18 cellular contexts compared by ENCODE assay signal in the genomic region with DNA sequence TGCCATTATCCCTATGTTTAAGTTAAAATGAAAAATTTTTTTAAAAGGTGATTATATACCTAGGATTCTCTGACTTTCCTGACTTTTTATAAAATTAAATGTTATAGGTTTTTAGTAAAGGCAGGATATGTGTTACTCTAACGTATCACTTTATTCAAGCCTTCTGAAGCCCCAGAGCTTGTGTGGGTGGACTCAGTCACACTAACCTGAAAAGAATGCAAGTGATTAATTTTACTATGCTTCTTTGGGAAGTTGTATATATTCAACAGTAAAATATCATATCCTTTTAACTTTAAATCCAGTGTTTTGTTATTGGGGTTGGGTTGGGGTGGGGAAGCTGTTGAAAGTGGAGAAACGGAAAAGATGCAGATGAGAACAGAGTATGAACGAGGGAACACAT. TPM values are rescaled to one million over a fixed set of nuclear protein-coding genes. Genes with fewer than 3 reads are reported as not detected.
A peak's percentile ranks its signal among the peaks of the same experiment; 100 is the strongest.
DNase-seq lines count a peak whose midpoint lies in the region; ATAC-seq and TF ChIP-seq lines count a peak whose summit lies in the region.
"Had no signal": no experiment of that assay in that cellular context is flagged by ENCODE, and none has a peak within 500 bp of the region (broad histone marks: within the 10 kb centered on the region; RNA-seq: fewer than 3 reads in every experiment).

No MANE protein-coding gene starts in this region.

- DNase-seq in right atrium auricular region (ENCODE audit: low spot score) (no peak), cardiac septum (ENCODE audit: low spot score) (no peak), cardiac fibroblast (ENCODE audit: low read depth in 2 of 2) (peak; percentile 45 to 72), kidney glomerular epithelial cell (lab: John Stamatoyannopoulos, UW) (peak; percentile 30), HEK293T (ENCODE audit: extremely low spot score) (no peak), GM10266 (ENCODE audit: extremely low spot score) (no peak)
- DNase-seq: activated gamma-delta T cell treated with Interleukin-2 at 50 U/mL for 16 hours; endodermal cell; left colon; NCI-H446; stimulated activated CD4-positive, alpha-beta T cell treated with anti-CD3 and anti-CD28 coated beads, Interleukin-2, amount 100 ng/mL, for 48 hours had no signal

- peaks cover 0 to 23% of the 10 kb centered on the region in 2 donors for H3K4me1 ChIP-seq in right atrium auricular region

- CTCF ChIA-PET in HEK293T (lab: Yijun Ruan, JAX): interaction anchor here (1.0 kb wide), 1 partner anchor 12 kb away, joined by 3 read pairs; no protein-coding TSS in a partner anchor

- no peaks in the 10 kb centered on the region for H3K9me3 ChIP-seq in right atrium auricular region
- H3K9me3 ChIP-seq: prostate gland had no signal

- intact Hi-C loops in cardiac septum (cut with DNase I): loop anchor here (5.0 kb wide), 1 partner anchor 40 kb away; the partner anchor contains the start of gene CCDC110

- no peak overlapping the region for H3K4me3 ChIP-seq in right atrium auricular region
- no peak overlapping the region for H3K4me3 ChIP-seq in cardiac fibroblast (replicated peaks in 1 of 2; ENCODE audit: low read depth in 2 of 2, low read length in 2 of 2)
- H3K4me3 ChIP-seq: GM23338, hepatocyte, prostate gland had no signal

- peaks cover 50% of the 10 kb centered on the region for H3K36me3 ChIP-seq in right atrium auricular region
- H3K36me3 ChIP-seq: prostate gland had no signal

- ATAC-seq in HG02610 (IDR thresholded peaks at IDR 0.05; ENCODE audit: unreplicated experiment): no peak
- ATAC-seq in HG03135 (IDR thresholded peaks at IDR 0.05; ENCODE audit: unreplicated experiment): no peak
- ATAC-seq: GM23338, WTC11 had no signal

- H3K27me3 ChIP-seq in right atrium auricular region: no peaks in the 10 kb centered on the region
- H3K27me3 ChIP-seq: hepatocyte had no signal

- peak overlapping the region; percentile 63 to 94 for H3K27ac ChIP-seq in right atrium auricular region
- H3K27ac ChIP-seq: hepatocyte, prostate gland had no signal

- POLR2A ChIA-PET in HEK293T (lab: Yijun Ruan, JAX): no interaction called here

- no peak for TF ChIP-seq CTCF in right atrium auricular region (IDR thresholded peaks at IDR 0.05)
- TF ChIP-seq CTCF in cardiac fibroblast (IDR thresholded peaks at IDR 0.05; ENCODE audit: low read depth, low read length): no peak
- TF ChIP-seq CTCF in GM10266 (IDR thresholded peaks at IDR 0.05; ENCODE audit: control insufficient read depth, insufficient read depth, low read depth, missing control alignments): no peak

TF ChIP-seq in HEK293T, 16 proteins besides CTCF, POLR2A, EP300 and RAD21:
- TF ChIP-seq HDGF (IDR thresholded peaks at IDR 0.05; ENCODE audit: borderline replicate concordance) (no peak), BHLHE40 (IDR thresholded peaks at IDR 0.05; ENCODE audit: borderline replicate concordance) (no peak), TARDBP (IDR thresholded peaks at IDR 0.05) (no peak), ARNT (IDR thresholded peaks at IDR 0.05) (no peak), L3MBTL2 (conservative IDR thresholded peaks at IDR 0.05) (no peak), LEF1 (IDR thresholded peaks at IDR 0.05; ENCODE audit: borderline replicate concordance) (no peak), ZNF384 (IDR thresholded peaks at IDR 0.05) (no peak), SP1 (IDR thresholded peaks at IDR 0.05) (no peak), SUZ12 (IDR thresholded peaks at IDR 0.05) (no peak), PKNOX1 (IDR thresholded peaks at IDR 0.05) (no peak)

RNA-seq across cellular contexts. Expression of gene PDLIM3, which starts 22.8 kb away (rescaled TPM):
- total RNA-seq in right atrium auricular region: 100 to 1,000 TPM; 476 to 783 TPM
- total RNA-seq in cardiac septum: 265 TPM
- total RNA-seq: activated CD8-positive, alpha-beta memory T cell treated with anti-CD3 and anti-CD28 coated beads for 36 hours had no signal

RNA-seq across cellular contexts. Expression of gene CCDC110, which starts 41.0 kb away (rescaled TPM):
- 1 to 10 TPM; 1.7 to 3.9 TPM for total RNA-seq in right atrium auricular region
- total RNA-seq in cardiac septum: 0.67 TPM
- total RNA-seq: activated CD8-positive, alpha-beta memory T cell treated with anti-CD3 and anti-CD28 coated beads for 36 hours had no signal

Comparison
In these comparisons a context has a peak if more than half of its experiments do, and no peak if none do; other contexts are left out.
1. DNase-seq: peak in cardiac fibroblast (2 of 2) and kidney glomerular epithelial cell (single experiment); none in right atrium auricular region (single experiment), cardiac septum (single experiment), HEK293T (single experiment) and GM10266 (single experiment).